20 cellular contexts compared by ENCODE assay signal in the genomic region with DNA sequence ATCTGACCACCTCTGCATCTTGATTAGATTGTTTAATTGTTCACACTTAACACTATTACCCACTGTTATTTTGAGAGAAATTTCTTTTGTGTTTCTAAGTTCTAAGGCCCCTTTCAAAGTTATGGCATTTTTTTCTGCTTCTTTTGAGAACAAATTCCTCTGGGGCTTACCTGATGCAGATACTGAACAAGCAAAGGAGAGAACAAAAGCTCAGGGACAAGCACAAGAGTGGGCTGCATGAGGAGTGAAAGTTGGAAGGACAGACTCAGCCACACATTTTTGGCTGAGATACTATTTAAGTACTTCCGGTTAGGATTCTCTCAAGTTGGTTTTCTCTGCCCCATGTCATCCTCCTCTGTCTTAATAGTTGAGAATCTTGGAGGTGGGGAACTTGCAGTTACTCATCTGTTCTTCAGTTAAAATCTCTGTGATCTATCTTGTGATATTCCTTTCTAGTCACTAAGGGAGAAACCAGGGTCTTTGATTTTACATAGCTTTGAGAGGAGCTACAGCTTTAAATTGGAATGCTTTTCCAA. TPM values are rescaled to one million over a fixed set of nuclear protein-coding genes. Genes with fewer than 3 reads are reported as not detected.
A peak's percentile ranks its signal among the peaks of the same experiment; 100 is the strongest.
DNase-seq lines count a peak whose midpoint lies in the region; ATAC-seq and TF ChIP-seq lines count a peak whose summit lies in the region.
"Had no signal": no experiment of that assay in that cellular context is flagged by ENCODE, and none has a peak within 500 bp of the region (broad histone marks: within the 10 kb centered on the region; RNA-seq: fewer than 3 reads in every experiment).

No MANE protein-coding gene starts in this region.

- ATAC-seq in activated T-cell treated with anti-CD3 and anti-CD28 coated beads, Interleukin-2, amount 50 U/mL, for 72 hours (replicated peaks in 1 of 2): no peak
- no peak for ATAC-seq in activated B cell treated with CpG ODN at 0.5 μM for 24 hours (ENCODE audit: low read depth)
- ATAC-seq in naive thymus-derived CD4-positive, alpha-beta T cell: no peak
- ATAC-seq in heart left ventricle: no peak
- ATAC-seq in HG03025 (IDR thresholded peaks at IDR 0.05; ENCODE audit: low FRiP score, unreplicated experiment): no peak
- ATAC-seq: Panc1; right lobe of liver; stimulated activated naive B cell treated with anti-CD40 and anti-IgM and Interleukin-4, amounts not matched to agents 10 μg/mL and 1 μg/mL and 100 μg/mL, for 72 hours had no signal

- POLR2A ChIA-PET in activated B cell treated with CpG ODN at 0.5 μM for 24 hours (lab: Charles Lee): no interaction called here
- POLR2A ChIA-PET in naive thymus-derived CD4-positive, alpha-beta T cell (lab: Charles Lee): interaction anchor here (1.0 to 11.9 kb wide), 4 partner anchors 11 to 35 kb away, joined by 3 to 145 read pairs (median 8); no protein-coding TSS in a partner anchor

- no peak for TF ChIP-seq CTCF in activated B cell treated with CpG ODN at 0.5 μM for 24 hours (IDR thresholded peaks at IDR 0.05)
- TF ChIP-seq CTCF in heart left ventricle (IDR thresholded peaks at IDR 0.05): no peak

- no peaks in the 10 kb centered on the region for H3K27me3 Mint-ChIP-seq in activated T-cell treated with anti-CD3 and anti-CD28 coated beads, Interleukin-2, amount 50 U/mL, for 72 hours (ENCODE audit: low read depth)
- H3K27me3 Mint-ChIP-seq in activated B cell treated with CpG ODN at 0.5 μM for 24 hours: no peaks in the 10 kb centered on the region
- H3K27me3 Mint-ChIP-seq in naive thymus-derived CD4-positive, alpha-beta T cell: no peaks in the 10 kb centered on the region
- H3K27me3 Mint-ChIP-seq: stimulated activated naive B cell treated with anti-CD40 and anti-IgM and Interleukin-4, amounts not matched to agents 10 μg/mL and 1 μg/mL and 100 μg/mL, for 72 hours had no signal

- no peak for DNase-seq in activated T-cell treated with anti-CD3 and anti-CD28 coated beads, Interleukin-2, amount 50 U/mL, for 72 hours
- DNase-seq in activated T-cell treated with anti-CD3 and anti-CD28 coated beads, Interleukin-2, amount 50 U/mL, for 1 hour: no peak
- DNase-seq in EH (ENCODE audit: low read depth) (peak; percentile 55), activated B cell treated with CpG ODN at 0.5 μM for 24 hours (no peak), heart left ventricle (no peak)
- peak in 1 of 9 donors; percentile 7 for DNase-seq in naive thymus-derived CD4-positive, alpha-beta T cell
- no peak for DNase-seq in effector CD4-positive, alpha-beta T cell
- DNase-seq: activated gamma-delta T cell treated with Interleukin-2 at 50 U/mL for 16 hours; effector memory CD4-positive, alpha-beta T cell; HCEC 1CT; left colon; NCI-H1105; right lobe of liver; stimulated activated naive B cell treated with anti-CD40 and anti-IgM and Interleukin-4, amounts not matched to agents 10 μg/mL and 1 μg/mL and 100 μg/mL, for 72 hours; T1000 had no signal

- peaks cover 17 to 42% of the 10 kb centered on the region in 2 donors for H3K36me3 Mint-ChIP-seq in activated T-cell treated with anti-CD3 and anti-CD28 coated beads, Interleukin-2, amount 50 U/mL, for 72 hours (ENCODE audit: insufficient read depth in 2 of 2)
- peaks cover 70% of the 10 kb centered on the region for H3K36me3 Mint-ChIP-seq in activated B cell treated with CpG ODN at 0.5 μM for 24 hours (ENCODE audit: low read depth)
- peaks cover 25 to 83% (median 61%) of the 10 kb centered on the region in 5 donors for H3K36me3 Mint-ChIP-seq in naive thymus-derived CD4-positive, alpha-beta T cell

- peaks cover 11 to 19% of the 10 kb centered on the region in 2 donors for H3K4me1 ChIP-seq in naive thymus-derived CD4-positive, alpha-beta T cell (ENCODE audit: control insufficient read depth in 2 of 2, insufficient read depth in 2 of 2, low read length in 2 of 2)
- H3K4me1 ChIP-seq in heart left ventricle: peaks cover 0 to 17% (median 0%) of the 10 kb centered on the region in 12 donors

- H3K9me3 Mint-ChIP-seq in activated T-cell treated with anti-CD3 and anti-CD28 coated beads, Interleukin-2, amount 50 U/mL, for 72 hours: peaks cover 3 to 5% of the 10 kb centered on the region in 2 donors
- no peaks in the 10 kb centered on the region for H3K9me3 Mint-ChIP-seq in activated B cell treated with CpG ODN at 0.5 μM for 24 hours
- H3K9me3 Mint-ChIP-seq in naive thymus-derived CD4-positive, alpha-beta T cell: peaks cover 0 to 5% (median 0%) of the 10 kb centered on the region in 11 donors
- H3K9me3 Mint-ChIP-seq: stimulated activated naive B cell treated with anti-CD40 and anti-IgM and Interleukin-4, amounts not matched to agents 10 μg/mL and 1 μg/mL and 100 μg/mL, for 72 hours had no signal

- H3K4me1 Mint-ChIP-seq in activated T-cell treated with anti-CD3 and anti-CD28 coated beads, Interleukin-2, amount 50 U/mL, for 72 hours (ENCODE audit: low read depth): peaks cover 47% of the 10 kb centered on the region
- H3K4me1 Mint-ChIP-seq in activated B cell treated with CpG ODN at 0.5 μM for 24 hours: peaks cover 66% of the 10 kb centered on the region
- H3K4me1 Mint-ChIP-seq in naive thymus-derived CD4-positive, alpha-beta T cell: peaks cover 27 to 75% (median 62%) of the 10 kb centered on the region in 7 donors

- WGBS in heart left ventricle, 4 donors: 65 to 79% (median 71%) methylated on average over 1 of the region's 1 CpG

- intact Hi-C loops in activated B cell treated with CpG ODN at 0.5 μM for 24 hours (cut with micrococcal nuclease) (no loop called here), heart left ventricle (cut with DNase I) (no loop called here)
- intact Hi-C loops in naive thymus-derived CD4-positive, alpha-beta T cell (cut with micrococcal nuclease): loop anchor here in 1 of 2 donors (1.0 kb wide), 1 partner anchor 10 kb away; no protein-coding TSS in a partner anchor

- no peak for TF ChIP-seq POLR2A in heart left ventricle (IDR thresholded peaks at IDR 0.05)

- H3K4me3 Mint-ChIP-seq in activated T-cell treated with anti-CD3 and anti-CD28 coated beads, Interleukin-2, amount 50 U/mL, for 72 hours: no peak overlapping the region
- no peak overlapping the region for H3K4me3 Mint-ChIP-seq in activated B cell treated with CpG ODN at 0.5 μM for 24 hours
- H3K4me3 Mint-ChIP-seq in naive thymus-derived CD4-positive, alpha-beta T cell: peak overlapping the region in 4 of 10 donors; percentile 1 to 44 (median 32)
- H3K4me3 Mint-ChIP-seq: nephron; stimulated activated naive B cell treated with anti-CD40 and anti-IgM and Interleukin-4, amounts not matched to agents 10 μg/mL and 1 μg/mL and 100 μg/mL, for 72 hours had no signal

- no peak overlapping the region for H3K4me3 ChIP-seq in naive thymus-derived CD4-positive, alpha-beta T cell (ENCODE audit: low read length)
- H3K4me3 ChIP-seq in heart left ventricle: no peak overlapping the region
- H3K4me3 ChIP-seq: right lobe of liver, SJSA1, thoracic aorta had no signal

- no peaks in the 10 kb centered on the region for H3K9me3 ChIP-seq in naive thymus-derived CD4-positive, alpha-beta T cell (ENCODE audit: control insufficient read depth in 2 of 3, low read length in 3 of 3)
- H3K9me3 ChIP-seq in heart left ventricle: peaks cover 0 to 6% (median 0%) of the 10 kb centered on the region in 12 donors
- H3K9me3 ChIP-seq: right lobe of liver, SJSA1, thoracic aorta had no signal

- no peaks in the 10 kb centered on the region for H3K27me3 ChIP-seq in naive thymus-derived CD4-positive, alpha-beta T cell (ENCODE audit: control insufficient read depth in 2 of 2, insufficient read depth in 2 of 2, low read length in 2 of 2)
- no peaks in the 10 kb centered on the region for H3K27me3 ChIP-seq in heart left ventricle
- H3K27me3 ChIP-seq: right lobe of liver, SJSA1 had no signal

- H3K36me3 ChIP-seq in naive thymus-derived CD4-positive, alpha-beta T cell (ENCODE audit: control insufficient read depth in 2 of 3, insufficient read depth in 3 of 3, low read length in 3 of 3): peaks cover 0 to 45% (median 10%) of the 10 kb centered on the region in 3 experiments
- H3K36me3 ChIP-seq in heart left ventricle: peaks cover 0 to 34% (median 3%) of the 10 kb centered on the region in 9 donors
- H3K36me3 ChIP-seq: right lobe of liver, SJSA1, thoracic aorta had no signal

- H3K27ac ChIP-seq in naive thymus-derived CD4-positive, alpha-beta T cell (ENCODE audit: low read depth, low read length): no peak overlapping the region
- H3K27ac ChIP-seq in heart left ventricle: no peak overlapping the region
- H3K27ac ChIP-seq: right lobe of liver, SJSA1, thoracic aorta had no signal

- CTCF ChIA-PET in activated B cell treated with CpG ODN at 0.5 μM for 24 hours (lab: Charles Lee): interaction anchor here (1.1 kb wide), 1 partner anchor 72 kb away, joined by 3 read pairs; no protein-coding TSS in a partner anchor
- CTCF ChIA-PET in naive thymus-derived CD4-positive, alpha-beta T cell (lab: Charles Lee): no interaction called here

- H3K27ac Mint-ChIP-seq in activated T-cell treated with anti-CD3 and anti-CD28 coated beads, Interleukin-2, amount 50 U/mL, for 72 hours: peak overlapping the region; percentile 16
- peak overlapping the region; percentile 3 for H3K27ac Mint-ChIP-seq in activated B cell treated with CpG ODN at 0.5 μM for 24 hours
- H3K27ac Mint-ChIP-seq in naive thymus-derived CD4-positive, alpha-beta T cell: peak overlapping the region in 8 of 9 donors; percentile 14 to 72 (median 48)
- H3K27ac Mint-ChIP-seq: nephron; stimulated activated naive B cell treated with anti-CD40 and anti-IgM and Interleukin-4, amounts not matched to agents 10 μg/mL and 1 μg/mL and 100 μg/mL, for 72 hours had no signal

RNA-seq across cellular contexts. Expression of gene CMTM6, which starts 54.7 kb away (rescaled TPM):
- total RNA-seq in activated T-cell treated with anti-CD3 and anti-CD28 coated beads, Interleukin-2, amount 50 U/mL, for 72 hours: 10 to 100 TPM; 56.6 to 69.6 TPM
- total RNA-seq in activated B cell treated with CpG ODN at 0.5 μM for 24 hours: 84.6 and 90.1 TPM in 2 replicates
- 10 to 100 TPM; 24.1 to 61.1 (median 38.1) TPM for total RNA-seq in naive thymus-derived CD4-positive, alpha-beta T cell
- polyA plus RNA-seq in naive thymus-derived CD4-positive, alpha-beta T cell: 10 to 100 TPM; 30.9 to 48.5 TPM
- total RNA-seq in heart left ventricle: 10 to 100 TPM in 7 of 9 donors, 1 to 10 TPM in 2; 8.9 to 34.8 (median 12.5) TPM
- polyA plus RNA-seq in heart left ventricle: 10 to 100 TPM in 1 of 2 donors, 1 to 10 TPM in 1; 5.2 to 11.6 TPM

RNA-seq across cellular contexts. Expression of gene CMTM7, which starts 56.3 kb away (rescaled TPM):
- 10 to 100 TPM; 61.0 to 72.3 TPM for total RNA-seq in activated T-cell treated with anti-CD3 and anti-CD28 coated beads, Interleukin-2, amount 50 U/mL, for 72 hours
- 70.5 and 82.1 TPM in 2 replicates for total RNA-seq in activated B cell treated with CpG ODN at 0.5 μM for 24 hours
- 10 to 100 TPM; 38.6 to 60.1 (median 49.5) TPM for total RNA-seq in naive thymus-derived CD4-positive, alpha-beta T cell
- 100 to 1,000 TPM in 1 of 2 donors, 10 to 100 TPM in 1; 87.7 to 157 TPM for polyA plus RNA-seq in naive thymus-derived CD4-positive, alpha-beta T cell
- total RNA-seq in heart left ventricle: 10 to 100 TPM in 1 of 9 donors, 1 to 10 TPM in 8; 2.3 to 16.8 (median 3.6) TPM
- polyA plus RNA-seq in heart left ventricle: 1 to 10 TPM; 2.7 to 3.8 TPM
